ENCODE assay signal across 8 cellular contexts in the genomic region with DNA sequence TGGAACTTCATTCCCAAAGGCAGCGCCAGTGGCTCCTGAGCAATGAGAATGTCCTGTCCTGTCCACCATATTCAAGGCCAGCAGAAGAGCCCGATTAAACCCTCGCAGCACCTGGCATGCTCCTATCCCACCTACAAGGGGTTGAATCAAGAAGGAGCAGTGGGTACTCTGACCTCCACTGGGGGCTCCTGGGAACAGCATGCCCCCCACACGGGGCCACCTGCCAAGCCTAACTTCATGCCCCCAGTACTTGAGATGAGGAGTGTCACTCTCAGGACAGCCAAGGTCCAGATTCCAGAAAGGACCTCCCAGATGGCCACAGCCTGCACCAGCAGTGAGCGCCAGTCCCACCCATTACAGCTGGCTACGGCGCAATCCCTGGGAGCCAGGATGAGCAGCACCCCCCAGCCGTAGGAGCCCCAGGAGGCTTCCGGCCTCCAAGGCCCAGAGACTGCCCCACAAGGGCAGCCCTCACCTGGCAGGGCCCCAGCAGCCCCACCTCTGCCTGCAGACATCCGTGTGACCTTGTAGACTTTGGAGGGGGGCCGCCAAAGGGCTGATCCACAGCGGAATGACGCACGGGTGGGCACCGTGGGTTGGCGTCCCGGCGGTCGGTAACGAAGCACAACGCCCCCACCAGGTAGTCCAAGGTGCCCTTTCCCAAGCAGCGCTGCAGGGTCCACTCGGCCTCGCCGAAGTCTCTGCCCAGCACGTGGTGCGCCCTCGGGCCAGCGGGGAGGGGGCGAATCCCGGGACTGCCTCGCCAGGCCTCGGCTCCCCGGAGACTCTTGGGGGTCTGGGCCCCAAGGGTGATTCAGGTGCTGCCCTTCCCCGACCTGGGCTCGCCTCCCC. TPM values are rescaled to one million over a fixed set of nuclear protein-coding genes. Genes with fewer than 3 reads are reported as not detected.
DNase-seq lines count a peak whose midpoint lies in the region; ATAC-seq and TF ChIP-seq lines count a peak whose summit lies in the region.

No MANE protein-coding gene starts in this region.

- H3K27ac ChIP-seq in stomach: peak overlapping the region; percentile 90 to 97 (median 94)

- peaks cover 53 to 92% (median 85%) of the 10 kb centered on the region in 4 donors for H3K4me1 ChIP-seq in stomach

- intact Hi-C loops in stomach (cut with DNase I; ENCODE audit: low total_unique reads): no loop called here

- H3K36me3 Mint-ChIP-seq in activated T-helper 17 cell treated with anti-CD3 and anti-CD28 coated beads, Interleukin-2, amount 50 U/mL, for 72 hours (ENCODE audit: low read depth): peaks cover 78% of the 10 kb centered on the region

- no peaks in the 10 kb centered on the region for H3K9me3 Mint-ChIP-seq in activated T-helper 17 cell treated with anti-CD3 and anti-CD28 coated beads, Interleukin-2, amount 50 U/mL, for 72 hours

- no peak for ATAC-seq in activated T-helper 17 cell treated with anti-CD3 and anti-CD28 coated beads, Interleukin-2, amount 50 U/mL, for 72 hours (replicated peaks)
- ATAC-seq in GM21423 (IDR thresholded peaks at IDR 0.05; ENCODE audit: unreplicated experiment): no peak

- H3K4me3 ChIP-seq in iPS-18c (ENCODE audit: insufficient read depth, low read depth, low read length): peak overlapping the region; percentile 67
- H3K4me3 ChIP-seq in stomach: peak overlapping the region; percentile 55 to 66 (median 60)

- DNase-seq in DMS53 (lab: John Stamatoyannopoulos, UW) (peak; percentile 57), DMS53 treated with DMSO at 0.1 percent for 48 hours (lab: John Stamatoyannopoulos, UW; ENCODE audit: unreplicated experiment) (no peak), stomach (no peak), NCI-H1417 treated with DMSO at 0.1 percent for 48 hours (lab: John Stamatoyannopoulos, UW) (no peak), DMS 273 (lab: John Stamatoyannopoulos, UW; ENCODE audit: unreplicated experiment) (no peak)

- H3K4me1 Mint-ChIP-seq in activated T-helper 17 cell treated with anti-CD3 and anti-CD28 coated beads, Interleukin-2, amount 50 U/mL, for 72 hours: peaks cover 39% of the 10 kb centered on the region

- H3K27ac Mint-ChIP-seq in activated T-helper 17 cell treated with anti-CD3 and anti-CD28 coated beads, Interleukin-2, amount 50 U/mL, for 72 hours: peak overlapping the region; percentile 94

- no peaks in the 10 kb centered on the region for H3K27me3 ChIP-seq in stomach

- H3K9me3 ChIP-seq in iPS-18c (ENCODE audit: control insufficient read depth, insufficient read depth, low read length): no peaks in the 10 kb centered on the region
- no peaks in the 10 kb centered on the region for H3K9me3 ChIP-seq in stomach

- no peak for TF ChIP-seq EP300 in stomach (IDR thresholded peaks at IDR 0.05)

- no peaks in the 10 kb centered on the region for H3K27me3 Mint-ChIP-seq in activated T-helper 17 cell treated with anti-CD3 and anti-CD28 coated beads, Interleukin-2, amount 50 U/mL, for 72 hours

- H3K36me3 ChIP-seq in stomach: peaks cover 14 to 43% (median 32%) of the 10 kb centered on the region in 4 donors

- WGBS in stomach, 5 donors: 83 to 88% (median 86%) methylated on average over 16 to 36 of the region's 36 CpGs

- no peak for TF ChIP-seq CTCF in stomach (IDR thresholded peaks at IDR 0.05)

- peak overlapping the region; percentile 96 for H3K4me3 Mint-ChIP-seq in activated T-helper 17 cell treated with anti-CD3 and anti-CD28 coated beads, Interleukin-2, amount 50 U/mL, for 72 hours

- no peak for TF ChIP-seq POLR2A in stomach (IDR thresholded peaks at IDR 0.05)

RNA-seq across cellular contexts. Expression of a gene that starts 1.0 kb away (rescaled TPM):
- 10 to 100 TPM; 58.3 to 96.4 TPM for total RNA-seq in activated T-helper 17 cell treated with anti-CD3 and anti-CD28 coated beads, Interleukin-2, amount 50 U/mL, for 72 hours
- total RNA-seq in stomach: 100 to 1,000 TPM in 3 of 5 donors, 10 to 100 TPM in 2; 64.8 to 188 (median 117) TPM
- polyA plus RNA-seq in stomach: 10 to 100 TPM; 27.2 to 67.4 (median 64.0) TPM

RNA-seq across cellular contexts. Expression of a gene that starts 3.2 kb away (rescaled TPM):
- total RNA-seq in activated T-helper 17 cell treated with anti-CD3 and anti-CD28 coated beads, Interleukin-2, amount 50 U/mL, for 72 hours: 10 to 100 TPM; 17.5 to 51.8 TPM
- total RNA-seq in stomach: 10 to 100 TPM; 11.1 to 19.2 (median 13.9) TPM
- polyA plus RNA-seq in stomach: 10 to 100 TPM; 13.8 to 39.6 (median 28.9) TPM

RNA-seq across cellular contexts. Expression of a gene that starts 7.3 kb away (rescaled TPM):
- total RNA-seq in activated T-helper 17 cell treated with anti-CD3 and anti-CD28 coated beads, Interleukin-2, amount 50 U/mL, for 72 hours: under 1 TPM in 1 of 2 donors, not detected in 1; 0.90 TPM
- total RNA-seq in stomach: 1 to 10 TPM in 1 of 5 donors, not detected in 4; 1.7 TPM
- polyA plus RNA-seq in stomach: 10 to 100 TPM in 1 of 3 donors, under 1 TPM in 2; 0.76 to 48.1 (median 0.81) TPM

RNA-seq across cellular contexts. Expression of a gene that starts 20.9 kb away (rescaled TPM):
- total RNA-seq in activated T-helper 17 cell treated with anti-CD3 and anti-CD28 coated beads, Interleukin-2, amount 50 U/mL, for 72 hours: 10 to 100 TPM; 28.9 to 59.3 TPM
- 10 to 100 TPM; 22.0 to 78.6 (median 49.9) TPM for total RNA-seq in stomach
- 10 to 100 TPM; 39.3 to 55.0 (median 53.0) TPM for polyA plus RNA-seq in stomach

RNA-seq across cellular contexts. Expression of a gene that starts 24.1 kb away (rescaled TPM):
- total RNA-seq in activated T-helper 17 cell treated with anti-CD3 and anti-CD28 coated beads, Interleukin-2, amount 50 U/mL, for 72 hours: 1 to 10 TPM; 1.5 to 1.9 TPM
- total RNA-seq in stomach: 10 to 100 TPM; 15.6 to 55.4 (median 22.6) TPM
- 10 to 100 TPM; 24.0 to 35.9 (median 32.0) TPM for polyA plus RNA-seq in stomach
